Comparison of ENCODE assay signal across 12 cellular contexts in the genomic region with DNA sequence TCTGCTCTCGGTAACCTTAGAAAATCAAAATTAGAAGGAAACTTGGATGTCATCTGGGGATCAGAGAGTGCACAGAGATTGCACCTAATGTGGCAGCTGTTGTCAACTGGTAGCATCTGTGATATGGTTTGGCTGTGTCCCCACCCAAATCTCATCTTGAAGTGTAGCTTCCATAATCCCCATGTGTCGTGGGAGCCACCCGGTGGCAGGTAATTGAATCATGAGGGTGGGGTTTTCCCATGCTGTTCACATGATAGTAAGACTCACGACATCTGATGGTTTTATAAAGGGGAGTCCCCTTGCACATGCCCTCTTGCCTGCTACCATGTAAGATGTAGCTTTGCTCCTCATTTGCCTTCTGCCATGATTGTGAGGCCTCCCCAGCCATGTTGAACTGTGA.
A peak's percentile ranks its signal among the peaks of the same experiment; 100 is the strongest.
DNase-seq lines count a peak whose midpoint lies in the region; TF ChIP-seq lines count a peak whose summit lies in the region.
"Had no signal": no experiment of that assay in that cellular context is flagged by ENCODE, and none has a peak within 500 bp of the region (broad histone marks: within the 10 kb centered on the region; RNA-seq: fewer than 3 reads in every experiment).

No MANE protein-coding gene starts in this region.

- no peaks in the 10 kb centered on the region for H3F3A ChIP-seq in Loucy (ENCODE audit: low read depth)

- H3K4me2 ChIP-seq in Loucy (ENCODE audit: low read depth, low read length, poor library complexity, severe bottlenecking) = no peak overlapping the region
- H3K4me2 ChIP-seq: BLaER1 had no signal

- no peaks in the 10 kb centered on the region for H3K27me3 ChIP-seq in Loucy (ENCODE audit: insufficient read depth, low read length, poor library complexity, severe bottlenecking)
- H3K27me3 ChIP-seq: BLaER1 had no signal

- no peaks in the 10 kb centered on the region for H3K4me1 ChIP-seq in Loucy (ENCODE audit: insufficient read depth, low read length, poor library complexity, severe bottlenecking)
- H3K4me1 ChIP-seq: BLaER1 had no signal

- H3K36me3 Mint-ChIP-seq in activated CD4-positive, alpha-beta memory T cell treated with anti-CD3 and anti-CD28 coated beads for 36 hours = no peaks in the 10 kb centered on the region
- H3K36me3 Mint-ChIP-seq in activated CD4-positive, alpha-beta memory T cell treated with anti-CD3 and anti-CD28 coated beads, Interleukin-2, amount 10 ng/mL, durations not matched to agents 7 days and 5 days (ENCODE audit: low read depth) = no peaks in the 10 kb centered on the region

- CTCF ChIA-PET in activated CD4-positive, alpha-beta memory T cell treated with anti-CD3 and anti-CD28 coated beads for 36 hours (lab: Charles Lee) = no interaction called here
- CTCF ChIA-PET in activated CD4-positive, alpha-beta memory T cell treated with anti-CD3 and anti-CD28 coated beads, Interleukin-2, amount 10 ng/mL, durations not matched to agents 7 days and 5 days (lab: Charles Lee) = no interaction called here

- H2AFZ ChIP-seq in Loucy (ENCODE audit: low read length) = no peak overlapping the region

- no peaks in the 10 kb centered on the region for H3K9me3 Mint-ChIP-seq in activated CD4-positive, alpha-beta memory T cell treated with anti-CD3 and anti-CD28 coated beads for 36 hours
- no peaks in the 10 kb centered on the region for H3K9me3 Mint-ChIP-seq in activated CD4-positive, alpha-beta memory T cell treated with anti-CD3 and anti-CD28 coated beads, Interleukin-2, amount 10 ng/mL, durations not matched to agents 7 days and 5 days

- TF ChIP-seq CTCF in Loucy (conservative IDR thresholded peaks at IDR 0.05; ENCODE audit: low read length) = peak; percentile 27
- TF ChIP-seq CTCF in epithelial cell of esophagus (IDR thresholded peaks at IDR 0.05; ENCODE audit: insufficient read depth, low read depth, low read length, missing control alignments) = no peak

- H3K9ac ChIP-seq in Loucy (ENCODE audit: low read depth, low read length, poor library complexity, severe bottlenecking) = no peak overlapping the region
- H3K9ac ChIP-seq: BLaER1 had no signal

- POLR2A ChIA-PET in activated CD4-positive, alpha-beta memory T cell treated with anti-CD3 and anti-CD28 coated beads for 36 hours (lab: Charles Lee) = no interaction called here
- POLR2A ChIA-PET in activated CD4-positive, alpha-beta memory T cell treated with anti-CD3 and anti-CD28 coated beads, Interleukin-2, amount 10 ng/mL, durations not matched to agents 7 days and 5 days (lab: Charles Lee) = no interaction called here

- H3K4me1 Mint-ChIP-seq in activated CD4-positive, alpha-beta memory T cell treated with anti-CD3 and anti-CD28 coated beads for 36 hours (ENCODE audit: low read depth) = no peaks in the 10 kb centered on the region
- H3K4me1 Mint-ChIP-seq in activated CD4-positive, alpha-beta memory T cell treated with anti-CD3 and anti-CD28 coated beads, Interleukin-2, amount 10 ng/mL, durations not matched to agents 7 days and 5 days = no peaks in the 10 kb centered on the region

- intact Hi-C loops in activated CD4-positive, alpha-beta memory T cell treated with anti-CD3 and anti-CD28 coated beads for 36 hours (cut with micrococcal nuclease) = loop anchor here (5.0 kb wide), 1 partner anchor 446 kb away; no protein-coding TSS in a partner anchor

- no peaks in the 10 kb centered on the region for H3K36me3 ChIP-seq in Loucy (ENCODE audit: insufficient read depth, low read length)
- H3K36me3 ChIP-seq: BLaER1 had no signal

- no peak overlapping the region for H3K27ac Mint-ChIP-seq in activated CD4-positive, alpha-beta memory T cell treated with anti-CD3 and anti-CD28 coated beads for 36 hours
- no peak overlapping the region for H3K27ac Mint-ChIP-seq in activated CD4-positive, alpha-beta memory T cell treated with anti-CD3 and anti-CD28 coated beads, Interleukin-2, amount 10 ng/mL, durations not matched to agents 7 days and 5 days

- no peak overlapping the region for H3K4me3 ChIP-seq in Loucy (ENCODE audit: low read length, poor library complexity, severe bottlenecking)
- no peak overlapping the region for H3K4me3 ChIP-seq in epithelial cell of esophagus (ENCODE audit: low read length)
- H3K4me3 ChIP-seq: BLaER1 had no signal

- DNase-seq in activated CD4-positive, alpha-beta memory T cell treated with anti-CD3 and anti-CD28 coated beads for 36 hours = peak; percentile 19
- DNase-seq in activated CD4-positive, alpha-beta memory T cell treated with anti-CD3 and anti-CD28 coated beads, Interleukin-2, amount 10 ng/mL, durations not matched to agents 7 days and 5 days = no peak
- DNase-seq in epithelial cell of esophagus (ENCODE audit: low read depth) (peak; percentile 1), pons (ENCODE audit: low spot score) (peak; percentile 37), A172 (ENCODE audit: low spot score) (no peak), dedifferentiated amniotic fluid mesenchymal stem cell (ENCODE audit: extremely low spot score) (no peak), D341Med (ENCODE audit: low spot score) (no peak)
- DNase-seq: NCI-H774; stimulated activated CD4-positive, alpha-beta T cell treated with anti-CD3 and anti-CD28 coated beads, Interleukin-4, amount 100 ng/mL, for 1 hour; stimulated activated naive CD8-positive, alpha-beta T cell treated with anti-CD3 and anti-CD28 coated beads, Interleukin-15, Interleukin-2, amounts not matched to agents 100 U/mL and 50 U/mL, for 24 hours had no signal

- no peaks in the 10 kb centered on the region for H3K79me2 ChIP-seq in Loucy (ENCODE audit: insufficient read depth, low read length)

- no peaks in the 10 kb centered on the region for H3K9me2 ChIP-seq in Loucy (replicated peaks; ENCODE audit: low read depth, low read length)

- H3K9me3 ChIP-seq in Loucy (ENCODE audit: insufficient read depth, low read depth, low read length) = no peaks in the 10 kb centered on the region
- H3K9me3 ChIP-seq: BLaER1 had no signal

- no peaks in the 10 kb centered on the region for H4K20me1 ChIP-seq in Loucy (ENCODE audit: insufficient read depth, low read length, poor library complexity, severe bottlenecking)
- H4K20me1 ChIP-seq: BLaER1 had no signal

- H3K27me3 Mint-ChIP-seq in activated CD4-positive, alpha-beta memory T cell treated with anti-CD3 and anti-CD28 coated beads for 36 hours = no peaks in the 10 kb centered on the region
- no peaks in the 10 kb centered on the region for H3K27me3 Mint-ChIP-seq in activated CD4-positive, alpha-beta memory T cell treated with anti-CD3 and anti-CD28 coated beads, Interleukin-2, amount 10 ng/mL, durations not matched to agents 7 days and 5 days

- no peak overlapping the region for H3K4me3 Mint-ChIP-seq in activated CD4-positive, alpha-beta memory T cell treated with anti-CD3 and anti-CD28 coated beads for 36 hours
- H3K4me3 Mint-ChIP-seq in activated CD4-positive, alpha-beta memory T cell treated with anti-CD3 and anti-CD28 coated beads, Interleukin-2, amount 10 ng/mL, durations not matched to agents 7 days and 5 days = no peak overlapping the region

Comparison
In these comparisons a context has a peak if more than half of its experiments do, and no peak if none do; other contexts are left out.
1. DNase-seq: peak in activated CD4-positive, alpha-beta memory T cell treated with anti-CD3 and anti-CD28 coated beads for 36 hours (single experiment), epithelial cell of esophagus (single experiment) and pons (single experiment); none in activated CD4-positive, alpha-beta memory T cell treated with anti-CD3 and anti-CD28 coated beads, Interleukin-2, amount 10 ng/mL, durations not matched to agents 7 days and 5 days (single experiment), A172 (single experiment), dedifferentiated amniotic fluid mesenchymal stem cell (single experiment) and D341Med (single experiment).